In genomic region chr10:98790817-98791216, GRCh38 we compare ENCODE assay signal across 9 cellular contexts.
DNase-seq lines count a peak whose midpoint lies in the region; ATAC-seq and TF ChIP-seq lines count a peak whose summit lies in the region.
"Had no signal": no experiment of that assay in that cellular context is flagged by ENCODE, and none has a peak within 500 bp of the region (broad histone marks: within the 10 kb centered on the region; RNA-seq: fewer than 3 reads in every experiment).

No MANE protein-coding gene starts in this region.

- no TSS peak for BruUV-seq in PC-3 (replicated peaks; lab: Mats Ljungman, UMichigan)

- no peaks in the 10 kb centered on the region for H3K36me3 ChIP-seq in PC-3 (ENCODE audit: low read depth, low read length)
- no peaks in the 10 kb centered on the region for H3K36me3 ChIP-seq in fibroblast of lung (ENCODE audit: control insufficient read depth, insufficient read depth, low read length)
- no peaks in the 10 kb centered on the region for H3K36me3 ChIP-seq in tibial nerve

- TF ChIP-seq POLR2A in tibial nerve (IDR thresholded peaks at IDR 0.05) = no peak

- no peak for TF ChIP-seq EP300 in tibial nerve (IDR thresholded peaks at IDR 0.05)

- intact Hi-C loops in PC-3 (cut with micrococcal nuclease) = loop anchor here (5.0 kb wide), 3 partner anchors 251 to 486 kb away; no protein-coding TSS in a partner anchor

- H3K4me2 ChIP-seq in PC-3 (ENCODE audit: low read length) = no peak overlapping the region
- no peak overlapping the region for H3K4me2 ChIP-seq in fibroblast of lung (ENCODE audit: extremely low read depth, insufficient read depth, low read length)

- DNase-seq in ACHN (peak; percentile 7), PC-3 (peak; percentile 20), fibroblast of lung (ENCODE audit: low read depth in 2 of 2) (peak in 1 of 2 donors; percentile 59), tibial nerve (ENCODE audit: low spot score in 2 of 2) (no peak), LoVo (ENCODE audit: low spot score) (no peak)
- no peak for DNase-seq in activated CD4-positive, alpha-beta T cell treated with anti-CD3 and anti-CD28 coated beads for 48 hours
- DNase-seq: activated T-cell treated with anti-CD3 and anti-CD28 coated beads, Interleukin-2, amount 50 U/mL, for 4 hours had no signal

- ATAC-seq in PC-3 (peak; percentile 24; the same call in 1 of the 2 replicates), GM19035 (IDR thresholded peaks at IDR 0.05; ENCODE audit: unreplicated experiment) (no peak)
- ATAC-seq: activated T-cell treated with anti-CD3 and anti-CD28 coated beads, Interleukin-2, amount 50 U/mL, for 4 hours had no signal

- H3K79me2 ChIP-seq in PC-3 (ENCODE audit: low read length) (no peaks in the 10 kb centered on the region), fibroblast of lung (ENCODE audit: control insufficient read depth, insufficient read depth, low read length) (no peaks in the 10 kb centered on the region)

- CTCF ChIA-PET in PC-3 (lab: Charles Lee) = no interaction called here

- 0 out of 2 replicates have a peak, but pooled peaks have one; percentile 7 for TF ChIP-seq CTCF in GM12875 (IDR thresholded peaks at IDR 0.05; ENCODE audit: borderline replicate concordance, insufficient read depth, low read depth, low read length)
- TF ChIP-seq CTCF in PC-3 (conservative IDR thresholded peaks at IDR 0.05; ENCODE audit: low read depth, low read length) = peak; percentile 53
- TF ChIP-seq CTCF in fibroblast of lung (conservative IDR thresholded peaks at IDR 0.05 in 1 of 2, IDR thresholded peaks at IDR 0.05 in 1 of 2; ENCODE audit: low read depth in 1 of 2, low read length in 2 of 2) = peak; percentile 52 to 67
- no peak for TF ChIP-seq CTCF in tibial nerve (IDR thresholded peaks at IDR 0.05)

- H3K9ac ChIP-seq in PC-3 (ENCODE audit: low read length) (no peak overlapping the region), fibroblast of lung (ENCODE audit: insufficient read depth, low read length) (no peak overlapping the region)

- POLR2A ChIA-PET in PC-3 (lab: Charles Lee; ENCODE audit: unreplicated experiment) = no interaction called here

- H3K9me3 ChIP-seq in PC-3 (ENCODE audit: low read length) (no peaks in the 10 kb centered on the region), fibroblast of lung (ENCODE audit: control insufficient read depth, insufficient read depth, low read depth, low read length) (no peaks in the 10 kb centered on the region), tibial nerve (no peaks in the 10 kb centered on the region)

- no peaks in the 10 kb centered on the region for H3K9me2 ChIP-seq in PC-3 (replicated peaks; ENCODE audit: low read length)

- H2AFZ ChIP-seq in PC-3 (ENCODE audit: low read length) = no peak overlapping the region
- H2AFZ ChIP-seq in fibroblast of lung (ENCODE audit: low read length) = no peak overlapping the region

- H3K27ac ChIP-seq in PC-3 (ENCODE audit: low read length) (no peak overlapping the region), fibroblast of lung (ENCODE audit: insufficient read depth, low read length) (no peak overlapping the region), tibial nerve (no peak overlapping the region)

- H3K4me1 ChIP-seq in PC-3 (ENCODE audit: insufficient read depth, low read length) (no peaks in the 10 kb centered on the region), fibroblast of lung (ENCODE audit: control insufficient read depth, extremely low read depth, insufficient read depth, low read length) (no peaks in the 10 kb centered on the region), tibial nerve (no peaks in the 10 kb centered on the region)

- H4K20me1 ChIP-seq in PC-3 (ENCODE audit: low read length) (no peaks in the 10 kb centered on the region), fibroblast of lung (ENCODE audit: control insufficient read depth, extremely low read depth, insufficient read depth, low read length) (no peaks in the 10 kb centered on the region)

- H3K27me3 ChIP-seq in PC-3 (ENCODE audit: low read length) = peaks cover 14% of the 10 kb centered on the region; the same call in 1 of the 2 replicates
- H3K27me3 ChIP-seq in fibroblast of lung (ENCODE audit: control insufficient read depth, insufficient read depth, low read length) = no peaks in the 10 kb centered on the region
- no peaks in the 10 kb centered on the region for H3K27me3 ChIP-seq in tibial nerve

- no peaks in the 10 kb centered on the region for H3F3A ChIP-seq in PC-3 (ENCODE audit: low read length, unreplicated experiment)

- H3K4me3 ChIP-seq in GM12875 (ENCODE audit: low read depth, low read length) (no peak overlapping the region), PC-3 (ENCODE audit: low read length) (no peak overlapping the region), fibroblast of lung (replicated peaks in 1 of 4; ENCODE audit: control extremely low read depth in 1 of 4, insufficient read depth in 1 of 4, low read depth in 3 of 4, low read length in 4 of 4) (no peak overlapping the region), tibial nerve (no peak overlapping the region)

- in situ Hi-C loops in ACHN (cut with HindIII; ENCODE audit: low pct_ligation_motif_present, low pct_unique_long_range_greater_than_20kb, low sequenced_read_pairs) = no loop called here

Comparison
In these comparisons a context has a peak if more than half of its experiments do, and no peak if none do; other contexts are left out.
1. DNase-seq: peak in ACHN (single experiment) and PC-3 (single experiment); none in tibial nerve (0 of 2), LoVo (single experiment) and activated CD4-positive, alpha-beta T cell treated with anti-CD3 and anti-CD28 coated beads for 48 hours (single experiment).
2. CTCF ChIP-seq: peak in GM12875 (single experiment), PC-3 (single experiment) and fibroblast of lung (2 of 2); none in tibial nerve (0 of 5).